Comparison of ENCODE assay signal across 8 cellular contexts in genomic region chr2:25041307-25041927, GRCh38. TPM values are rescaled to one million over a fixed set of nuclear protein-coding genes. Genes with fewer than 3 reads are reported as not detected.
DNase-seq lines count a peak whose midpoint lies in the region; ATAC-seq and TF ChIP-seq lines count a peak whose summit lies in the region.

No MANE protein-coding gene starts in this region.

- 0 to 1% methylated on average over 12 to 26 of the region's 28 CpGs for WGBS in body of pancreas, 2 donors

- peak in 2 of 3 donors; percentile 50 to 63 for TF ChIP-seq POLR2A in body of pancreas (IDR thresholded peaks at IDR 0.05)

- H3K27ac ChIP-seq in body of pancreas = peak overlapping the region; percentile 53 to 83 (median 67)

- intact Hi-C loops in body of pancreas (cut with DNase I) = no loop called here

- TF ChIP-seq CTCF in body of pancreas (IDR thresholded peaks at IDR 0.05) = peak in 5 of 7 experiments; percentile 19 to 60 (median 56)

- peak overlapping the region; percentile 20 to 23 for H3K4me3 ChIP-seq in body of pancreas

- DNase-seq in stimulated activated CD4-positive, alpha-beta T cell treated with anti-CD3 and anti-CD28 coated beads, Interleukin-15, amount 100 ng/mL, for 24 hours = peak; percentile 33
- DNase-seq in stimulated activated CD4-positive, alpha-beta T cell treated with anti-CD3 and anti-CD28 coated beads, Interleukin-12 subunit alpha, Interleukin-12 subunit beta, amount 100 ng/mL, for 4 hours = no peak
- DNase-seq in HuH-7 (ENCODE audit: low spot score) (peak; percentile 48), body of pancreas (peak; percentile 69 to 79 (median 74)), iPS DF 19.7 (ENCODE audit: low read depth, low spot score) (peak; percentile 57), retina (peak; percentile 89)

- H3K36me3 ChIP-seq in body of pancreas (replicated peaks in 1 of 2; ENCODE audit: insufficient read depth in 1 of 2, low read depth in 2 of 2) = no peaks in the 10 kb centered on the region

- peaks cover 0 to 9% of the 10 kb centered on the region in 2 donors for H3K27me3 ChIP-seq in body of pancreas

- peak; percentile 45 for ATAC-seq in body of pancreas
- no peak for ATAC-seq in GM21423 (IDR thresholded peaks at IDR 0.05; ENCODE audit: unreplicated experiment)

- peaks cover 17% of the 10 kb centered on the region for H3K4me1 ChIP-seq in body of pancreas

- H3K9me3 ChIP-seq in body of pancreas = no peaks in the 10 kb centered on the region

TF ChIP-seq in PFSK-1, 5 proteins besides CTCF, POLR2A, EP300 and RAD21:
- TF ChIP-seq POLR2AphosphoS5 (IDR thresholded peaks at IDR 0.05; ENCODE audit: low read depth, low read length) = 0 out of 2 replicates have a peak, but pooled peaks have one; percentile 38
- TF ChIP-seq SIN3A (IDR thresholded peaks at IDR 0.05; ENCODE audit: borderline replicate concordance, insufficient read depth, low read length) = no peak

RNA-seq across cellular contexts. Expression of gene EFR3B, which starts 0.5 kb away (rescaled TPM):
- polyA plus RNA-seq in PFSK-1 (2012; ENCODE audit: insufficient read length, low read depth) = 1.2 TPM
- total RNA-seq in body of pancreas = under 1 TPM; under 0.01 to 0.52 TPM
